21 cellular contexts compared by ENCODE assay signal in genomic region chr17:50048988-50049387, GRCh38. TPM values are rescaled to one million over a fixed set of nuclear protein-coding genes. Genes with fewer than 3 reads are reported as not detected.
"Had no signal": no experiment of that assay in that cellular context is flagged by ENCODE, and none has a peak within 500 bp of the region (broad histone marks: within the 10 kb centered on the region; RNA-seq: fewer than 3 reads in every experiment).

No MANE protein-coding gene starts in this region.

- H3K36me3 ChIP-seq: adrenal gland, prostate gland, suprapubic skin had no signal

- H3K27me3 ChIP-seq: adrenal gland, suprapubic skin had no signal

- H3K4me2 ChIP-seq: smooth muscle cell had no signal

- H3K4me3 Mint-ChIP-seq: activated naive CD4-positive, alpha-beta T cell treated with anti-CD3 and anti-CD28 coated beads, Interleukin-2, amount 50 U/mL, for 24 hours; nephron progenitor cell; type B pancreatic cell had no signal

- H3K36me3 Mint-ChIP-seq: activated naive CD4-positive, alpha-beta T cell treated with anti-CD3 and anti-CD28 coated beads, Interleukin-2, amount 50 U/mL, for 24 hours; type B pancreatic cell had no signal

- H3K27ac ChIP-seq: adrenal gland, prostate gland, suprapubic skin had no signal

- H3K9me3 ChIP-seq: adrenal gland, prostate gland, suprapubic skin had no signal

- DNase-seq: activated CD4-positive, alpha-beta T cell treated with anti-CD3 and anti-CD28 coated beads, Interleukin-2, amount 50 U/mL, for 1 hour; activated CD4-positive, CD25-positive, alpha-beta regulatory T cell; foreskin melanocyte; kidney glomerular epithelial cell; left ventricle myocardium superior; mesendoderm; nephron progenitor cell; occipital lobe; stimulated activated CD4-positive, alpha-beta T cell treated with anti-CD3 and anti-CD28 coated beads, Interleukin-4, amount 100 ng/mL, for 4 hours; stimulated activated CD8-positive, alpha-beta memory T cell treated with anti-CD3 and anti-CD28 coated beads, Interleukin-4, amount 100 ng/mL, for 48 hours; stimulated activated naive CD8-positive, alpha-beta T cell treated with anti-CD3 and anti-CD28 coated beads, Interleukin-15, Interleukin-2, amounts not matched to agents 100 U/mL and 50 U/mL, for 24 hours had no signal

- H3K4me3 ChIP-seq: adrenal gland, prostate gland, smooth muscle cell, suprapubic skin had no signal

- ATAC-seq: left ventricle myocardium superior; right cardiac atrium; stimulated activated naive CD8-positive, alpha-beta T cell treated with anti-CD3 and anti-CD28 coated beads, Interleukin-15, Interleukin-2, amounts not matched to agents 100 U/mL and 50 U/mL, for 24 hours had no signal

- H3K27ac Mint-ChIP-seq: activated naive CD4-positive, alpha-beta T cell treated with anti-CD3 and anti-CD28 coated beads, Interleukin-2, amount 50 U/mL, for 24 hours; nephron progenitor cell; type B pancreatic cell had no signal

- H3K9me3 Mint-ChIP-seq: activated naive CD4-positive, alpha-beta T cell treated with anti-CD3 and anti-CD28 coated beads, Interleukin-2, amount 50 U/mL, for 24 hours; nephron progenitor cell; type B pancreatic cell had no signal

RNA-seq across cellular contexts. Expression of gene DLX3, which starts 54.0 kb away (rescaled TPM):
- total RNA-seq: cardiac septum; fibroblast of lung; left ventricle myocardium superior; occipital lobe; T-helper 2 cell treated with Interferon-gamma antibody and Interleukin-4, amounts not matched to agents 100 ng/mL and 5 ng/mL, for 36 hours had no signal
- polyA plus RNA-seq: fibroblast of lung had no signal
